ENCODE assay signal across 19 cellular contexts in genomic region chr2:184268900-184269299, GRCh38.
"Had no signal": no experiment of that assay in that cellular context is flagged by ENCODE, and none has a peak within 500 bp of the region (broad histone marks: within the 10 kb centered on the region; RNA-seq: fewer than 3 reads in every experiment).

No MANE protein-coding gene starts in this region.

- H3K36me3 Mint-ChIP-seq: mesothelial cell of epicardium, naive B cell had no signal

- H3K4me1 Mint-ChIP-seq: naive B cell had no signal

- DNase-seq: colonic mucosa; cortex of kidney; effector CD4-positive, alpha-beta T cell; effector memory CD4-positive, alpha-beta T cell; foreskin keratinocyte; head of caudate nucleus; heart right ventricle; hippocampal formation; left cardiac atrium; left lung; left ventricle myocardium superior; lower lobe of right lung; mesenchymal stem cell; mucosa of descending colon; naive B cell had no signal

- H3K4me1 ChIP-seq: colonic mucosa, esophagus muscularis mucosa, foreskin keratinocyte, gastroesophageal sphincter, left lung, lower lobe of right lung had no signal

- H3K27ac Mint-ChIP-seq: dendritic cell treated with granulocyte-macrophage colony-stimulating factor and Interleukin-4, amounts not matched to agents 40 ng/mL and 50 ng/mL, for 4 days; mesothelial cell of epicardium; naive B cell had no signal

- H3K27ac ChIP-seq: colonic mucosa, esophagus muscularis mucosa, foreskin keratinocyte, gastroesophageal sphincter, heart right ventricle, left lung, lower lobe of right lung had no signal

- H3K9me3 ChIP-seq: colonic mucosa, esophagus muscularis mucosa, gastroesophageal sphincter, lower lobe of right lung, mucosa of descending colon had no signal

- H3K4me3 Mint-ChIP-seq: dendritic cell treated with granulocyte-macrophage colony-stimulating factor and Interleukin-4, amounts not matched to agents 40 ng/mL and 50 ng/mL, for 4 days; mesothelial cell of epicardium; naive B cell had no signal

- H3K27me3 Mint-ChIP-seq: dendritic cell treated with granulocyte-macrophage colony-stimulating factor and Interleukin-4, amounts not matched to agents 40 ng/mL and 50 ng/mL, for 4 days; naive B cell had no signal

- H3K4me3 ChIP-seq: colonic mucosa, esophagus muscularis mucosa, gastroesophageal sphincter, heart right ventricle, left lung, lower lobe of right lung, mucosa of descending colon had no signal

- H3K27me3 ChIP-seq: colonic mucosa, esophagus muscularis mucosa, foreskin keratinocyte, gastroesophageal sphincter, heart right ventricle, left lung had no signal

- H3K36me3 ChIP-seq: colonic mucosa, esophagus muscularis mucosa, gastroesophageal sphincter, heart right ventricle, left lung, lower lobe of right lung had no signal
